Comparison of ENCODE assay signal across 1 cellular context in the genomic region with DNA sequence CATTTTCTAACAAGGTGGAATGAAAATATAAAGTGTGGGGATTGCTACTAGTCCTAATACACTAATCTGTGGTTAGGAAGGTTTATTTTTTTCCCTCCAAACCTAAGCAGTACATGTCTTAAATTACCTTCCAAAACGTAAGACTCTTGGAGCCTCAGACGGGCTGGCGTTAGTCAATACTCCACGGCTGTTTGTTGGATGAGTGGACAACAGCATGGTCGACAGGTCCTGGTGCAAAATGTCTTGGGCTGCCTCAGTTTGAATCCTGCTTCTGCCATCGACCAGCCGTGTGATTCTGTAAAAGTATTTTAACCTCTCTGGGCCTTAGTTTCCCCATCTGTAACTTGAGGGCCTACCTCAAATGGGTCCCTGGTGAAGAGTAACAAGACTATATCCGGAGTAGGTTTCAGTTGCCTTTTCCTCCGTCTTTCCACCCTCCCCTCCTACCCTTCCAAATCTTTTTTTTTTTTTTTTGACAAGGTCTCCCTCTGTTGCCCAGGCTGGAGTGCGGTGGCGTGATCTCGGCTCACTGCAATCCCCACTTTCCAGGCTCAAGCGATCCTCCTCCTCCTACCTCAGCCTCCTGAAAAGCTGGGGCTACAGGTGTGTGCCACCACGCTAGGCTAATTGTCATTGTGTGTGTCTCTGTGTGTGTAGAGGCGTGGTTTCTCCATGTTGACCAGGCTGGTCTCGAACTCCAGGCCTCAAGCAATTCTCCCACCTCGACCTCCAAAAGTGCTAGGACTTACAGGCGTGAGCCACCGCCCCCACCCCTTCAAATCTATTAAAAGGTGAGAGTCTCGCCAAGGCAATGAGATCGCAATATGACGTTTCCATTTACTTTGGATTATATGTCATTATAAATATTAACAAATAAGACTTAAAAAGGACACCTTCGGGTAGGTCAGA.
TF ChIP-seq lines count a peak whose summit lies in the region.

No MANE protein-coding gene starts in this region.

TF ChIP-seq in HepG2, 621 proteins besides CTCF, POLR2A, EP300 and RAD21:
- TF ChIP-seq HNF4G (IDR thresholded peaks at IDR 0.05; ENCODE audit: borderline replicate concordance, low read depth, low read length) (no peak), HNF4G (CRISPR knock-in tag; IDR thresholded peaks at IDR 0.05; ENCODE audit: borderline replicate concordance, low read depth) (no peak), SALL2 (CRISPR knock-in tag; IDR thresholded peaks at IDR 0.05) (no peak), ZNF292 (CRISPR knock-in tag; IDR thresholded peaks at IDR 0.05; ENCODE audit: borderline replicate concordance, low read depth) (no peak), RBAK (CRISPR knock-in tag; IDR thresholded peaks at IDR 0.05) (no peak), MIXL1 (CRISPR knock-in tag; IDR thresholded peaks at IDR 0.05) (no peak), YEATS2 (CRISPR knock-in tag; IDR thresholded peaks at IDR 0.05; ENCODE audit: borderline replicate concordance) (no peak), ZNF446 (CRISPR knock-in tag; IDR thresholded peaks at IDR 0.05) (no peak), RFX3 (CRISPR knock-in tag; IDR thresholded peaks at IDR 0.05) (no peak), ELF3 (CRISPR knock-in tag; IDR thresholded peaks at IDR 0.05) (no peak), ZFP41 (CRISPR knock-in tag; IDR thresholded peaks at IDR 0.05; ENCODE audit: borderline replicate concordance) (no peak), ZBTB8A (CRISPR knock-in tag; IDR thresholded peaks at IDR 0.05; ENCODE audit: borderline replicate concordance, low read depth) (no peak), ETV6 (CRISPR knock-in tag; conservative IDR thresholded peaks at IDR 0.05) (no peak)
- TF ChIP-seq, protein P1, sequence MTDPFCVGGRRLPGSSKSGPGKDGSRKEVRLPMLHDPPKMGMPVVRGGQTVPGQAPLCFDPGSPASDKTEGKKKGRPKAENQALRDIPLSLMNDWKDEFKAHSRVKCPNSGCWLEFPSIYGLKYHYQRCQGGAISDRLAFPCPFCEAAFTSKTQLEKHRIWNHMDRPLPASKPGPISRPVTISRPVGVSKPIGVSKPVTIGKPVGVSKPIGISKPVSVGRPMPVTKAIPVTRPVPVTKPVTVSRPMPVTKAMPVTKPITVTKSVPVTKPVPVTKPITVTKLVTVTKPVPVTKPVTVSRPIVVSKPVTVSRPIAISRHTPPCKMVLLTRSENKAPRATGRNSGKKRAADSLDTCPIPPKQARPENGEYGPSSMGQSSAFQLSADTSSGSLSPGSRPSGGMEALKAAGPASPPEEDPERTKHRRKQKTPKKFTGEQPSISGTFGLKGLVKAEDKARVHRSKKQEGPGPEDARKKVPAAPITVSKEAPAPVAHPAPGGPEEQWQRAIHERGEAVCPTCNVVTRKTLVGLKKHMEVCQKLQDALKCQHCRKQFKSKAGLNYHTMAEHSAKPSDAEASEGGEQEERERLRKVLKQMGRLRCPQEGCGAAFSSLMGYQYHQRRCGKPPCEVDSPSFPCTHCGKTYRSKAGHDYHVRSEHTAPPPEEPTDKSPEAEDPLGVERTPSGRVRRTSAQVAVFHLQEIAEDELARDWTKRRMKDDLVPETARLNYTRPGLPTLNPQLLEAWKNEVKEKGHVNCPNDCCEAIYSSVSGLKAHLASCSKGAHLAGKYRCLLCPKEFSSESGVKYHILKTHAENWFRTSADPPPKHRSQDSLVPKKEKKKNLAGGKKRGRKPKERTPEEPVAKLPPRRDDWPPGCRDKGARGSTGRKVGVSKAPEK (CRISPR knock-in tag; IDR thresholded peaks at IDR 0.05; ENCODE audit: borderline replicate concordance): no peak
- TF ChIP-seq, protein P2, sequence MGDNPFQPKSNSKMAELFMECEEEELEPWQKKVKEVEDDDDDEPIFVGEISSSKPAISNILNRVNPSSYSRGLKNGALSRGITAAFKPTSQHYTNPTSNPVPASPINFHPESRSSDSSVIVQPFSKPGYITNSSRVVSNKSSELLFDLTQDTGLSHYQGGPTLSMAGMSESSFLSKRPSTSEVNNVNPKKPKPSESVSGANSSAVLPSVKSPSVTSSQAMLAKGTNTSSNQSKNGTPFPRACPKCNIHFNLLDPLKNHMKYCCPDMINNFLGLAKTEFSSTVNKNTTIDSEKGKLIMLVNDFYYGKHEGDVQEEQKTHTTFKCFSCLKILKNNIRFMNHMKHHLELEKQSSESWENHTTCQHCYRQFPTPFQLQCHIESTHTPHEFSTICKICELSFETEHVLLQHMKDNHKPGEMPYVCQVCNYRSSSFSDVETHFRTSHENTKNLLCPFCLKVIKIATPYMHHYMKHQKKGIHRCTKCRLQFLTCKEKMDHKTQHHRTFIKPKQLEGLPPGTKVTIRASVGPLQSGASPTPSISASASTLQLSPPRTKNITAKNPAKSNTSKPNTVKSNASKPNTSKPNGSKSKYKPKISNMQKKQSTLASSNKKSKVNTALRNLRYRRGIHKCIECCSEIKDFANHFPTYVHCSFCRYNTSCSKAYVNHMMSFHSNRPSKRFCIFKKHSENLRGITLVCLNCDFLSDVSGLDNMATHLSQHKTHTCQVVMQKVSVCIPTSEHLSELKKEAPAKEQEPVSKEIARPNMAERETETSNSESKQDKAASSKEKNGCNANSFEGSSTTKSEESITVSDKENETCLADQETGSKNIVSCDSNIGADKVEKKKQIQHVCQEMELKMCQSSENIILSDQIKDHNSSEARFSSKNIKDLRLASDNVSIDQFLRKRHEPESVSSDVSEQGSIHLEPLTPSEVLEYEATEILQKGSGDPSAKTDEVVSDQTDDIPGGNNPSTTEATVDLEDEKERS (CRISPR knock-in tag; IDR thresholded peaks at IDR 0.05): no peak
- TF ChIP-seq, protein P3, sequence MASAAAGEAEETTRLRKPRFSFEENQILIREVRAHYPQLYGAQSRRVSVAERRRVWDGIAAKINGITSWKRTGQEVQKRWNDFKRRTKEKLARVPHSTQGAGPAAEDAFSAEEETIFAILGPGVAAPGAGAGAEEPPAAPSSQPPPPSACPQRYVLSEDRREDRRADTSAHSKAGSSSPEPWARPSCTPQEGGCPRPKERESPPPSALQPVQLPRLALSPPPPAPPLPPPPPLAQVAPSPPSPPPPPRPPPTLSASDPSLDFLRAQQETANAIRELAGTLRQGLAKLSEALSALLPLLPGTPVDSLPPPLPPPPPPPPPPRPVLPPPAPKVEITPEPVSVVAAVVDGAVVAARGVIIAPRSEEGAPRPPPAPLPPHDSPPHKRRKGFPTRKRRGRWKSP (CRISPR knock-in tag; IDR thresholded peaks at IDR 0.05): no peak
- TF ChIP-seq, protein P4, sequence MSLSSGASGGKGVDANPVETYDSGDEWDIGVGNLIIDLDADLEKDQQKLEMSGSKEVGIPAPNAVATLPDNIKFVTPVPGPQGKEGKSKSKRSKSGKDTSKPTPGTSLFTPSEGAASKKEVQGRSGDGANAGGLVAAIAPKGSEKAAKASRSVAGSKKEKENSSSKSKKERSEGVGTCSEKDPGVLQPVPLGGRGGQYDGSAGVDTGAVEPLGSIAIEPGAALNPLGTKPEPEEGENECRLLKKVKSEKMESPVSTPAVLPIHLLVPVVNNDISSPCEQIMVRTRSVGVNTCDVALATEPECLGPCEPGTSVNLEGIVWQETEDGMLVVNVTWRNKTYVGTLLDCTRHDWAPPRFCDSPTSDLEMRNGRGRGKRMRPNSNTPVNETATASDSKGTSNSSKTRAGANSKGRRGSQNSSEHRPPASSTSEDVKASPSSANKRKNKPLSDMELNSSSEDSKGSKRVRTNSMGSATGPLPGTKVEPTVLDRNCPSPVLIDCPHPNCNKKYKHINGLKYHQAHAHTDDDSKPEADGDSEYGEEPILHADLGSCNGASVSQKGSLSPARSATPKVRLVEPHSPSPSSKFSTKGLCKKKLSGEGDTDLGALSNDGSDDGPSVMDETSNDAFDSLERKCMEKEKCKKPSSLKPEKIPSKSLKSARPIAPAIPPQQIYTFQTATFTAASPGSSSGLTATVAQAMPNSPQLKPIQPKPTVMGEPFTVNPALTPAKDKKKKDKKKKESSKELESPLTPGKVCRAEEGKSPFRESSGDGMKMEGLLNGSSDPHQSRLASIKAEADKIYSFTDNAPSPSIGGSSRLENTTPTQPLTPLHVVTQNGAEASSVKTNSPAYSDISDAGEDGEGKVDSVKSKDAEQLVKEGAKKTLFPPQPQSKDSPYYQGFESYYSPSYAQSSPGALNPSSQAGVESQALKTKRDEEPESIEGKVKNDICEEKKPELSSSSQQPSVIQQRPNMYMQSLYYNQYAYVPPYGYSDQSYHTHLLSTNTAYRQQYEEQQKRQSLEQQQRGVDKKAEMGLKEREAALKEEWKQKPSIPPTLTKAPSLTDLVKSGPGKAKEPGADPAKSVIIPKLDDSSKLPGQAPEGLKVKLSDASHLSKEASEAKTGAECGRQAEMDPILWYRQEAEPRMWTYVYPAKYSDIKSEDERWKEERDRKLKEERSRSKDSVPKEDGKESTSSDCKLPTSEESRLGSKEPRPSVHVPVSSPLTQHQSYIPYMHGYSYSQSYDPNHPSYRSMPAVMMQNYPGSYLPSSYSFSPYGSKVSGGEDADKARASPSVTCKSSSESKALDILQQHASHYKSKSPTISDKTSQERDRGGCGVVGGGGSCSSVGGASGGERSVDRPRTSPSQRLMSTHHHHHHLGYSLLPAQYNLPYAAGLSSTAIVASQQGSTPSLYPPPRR (CRISPR knock-in tag; IDR thresholded peaks at IDR 0.05; ENCODE audit: borderline replicate concordance): no peak
- TF ChIP-seq, protein P5, sequence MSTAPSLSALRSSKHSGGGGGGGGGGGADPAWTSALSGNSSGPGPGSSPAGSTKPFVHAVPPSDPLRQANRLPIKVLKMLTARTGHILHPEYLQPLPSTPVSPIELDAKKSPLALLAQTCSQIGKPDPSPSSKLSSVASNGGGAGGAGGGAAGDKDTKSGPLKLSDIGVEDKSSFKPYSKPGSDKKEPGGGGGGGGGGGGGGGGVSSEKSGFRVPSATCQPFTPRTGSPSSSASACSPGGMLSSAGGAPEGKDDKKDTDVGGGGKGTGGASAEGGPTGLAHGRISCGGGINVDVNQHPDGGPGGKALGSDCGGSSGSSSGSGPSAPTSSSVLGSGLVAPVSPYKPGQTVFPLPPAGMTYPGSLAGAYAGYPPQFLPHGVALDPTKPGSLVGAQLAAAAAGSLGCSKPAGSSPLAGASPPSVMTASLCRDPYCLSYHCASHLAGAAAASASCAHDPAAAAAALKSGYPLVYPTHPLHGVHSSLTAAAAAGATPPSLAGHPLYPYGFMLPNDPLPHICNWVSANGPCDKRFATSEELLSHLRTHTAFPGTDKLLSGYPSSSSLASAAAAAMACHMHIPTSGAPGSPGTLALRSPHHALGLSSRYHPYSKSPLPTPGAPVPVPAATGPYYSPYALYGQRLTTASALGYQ (CRISPR knock-in tag; IDR thresholded peaks at IDR 0.05): no peak
- TF ChIP-seq, protein P6, sequence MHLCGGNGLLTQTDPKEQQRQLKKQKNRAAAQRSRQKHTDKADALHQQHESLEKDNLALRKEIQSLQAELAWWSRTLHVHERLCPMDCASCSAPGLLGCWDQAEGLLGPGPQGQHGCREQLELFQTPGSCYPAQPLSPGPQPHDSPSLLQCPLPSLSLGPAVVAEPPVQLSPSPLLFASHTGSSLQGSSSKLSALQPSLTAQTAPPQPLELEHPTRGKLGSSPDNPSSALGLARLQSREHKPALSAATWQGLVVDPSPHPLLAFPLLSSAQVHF (CRISPR knock-in tag; IDR thresholded peaks at IDR 0.05): no peak
TF ChIP-seq in HepG2: peak in this region for 0.
